1 cellular context compared by ENCODE assay signal in genomic region chr2:38720613-38721241, GRCh38.
TF ChIP-seq lines count a peak whose summit lies in the region.

No MANE protein-coding gene starts in this region.

TF ChIP-seq in GM12878, 131 proteins besides CTCF, POLR2A, EP300 and RAD21 (continued from another document):
- no peak for TF ChIP-seq FOXM1 (IDR thresholded peaks at IDR 0.05; ENCODE audit: low read depth, low read length)
- 0 out of 2 replicates have a peak, but pooled peaks have one; percentile 32 for TF ChIP-seq GATAD2B (conservative IDR thresholded peaks at IDR 0.05; ENCODE audit: low read depth)
- no peak for TF ChIP-seq JUNB (IDR thresholded peaks at IDR 0.05)
- no peak for TF ChIP-seq CEBPB (IDR thresholded peaks at IDR 0.05; ENCODE audit: borderline replicate concordance in 1 of 2, low read depth in 2 of 2, low read length in 2 of 2)
- TF ChIP-seq EZH2 (IDR thresholded peaks at IDR 0.05; ENCODE audit: borderline replicate concordance, control insufficient read depth, low read depth, low read length): no peak
- no peak for TF ChIP-seq SP1 (IDR thresholded peaks at IDR 0.05; ENCODE audit: low read depth, low read length)
- TF ChIP-seq SMAD5 (IDR thresholded peaks at IDR 0.05; ENCODE audit: low read depth): no peak
- TF ChIP-seq E4F1 (IDR thresholded peaks at IDR 0.05; ENCODE audit: borderline replicate concordance, partially characterized antibody): no peak
- TF ChIP-seq SIX5 (IDR thresholded peaks at IDR 0.05; ENCODE audit: low read depth, low read length, severe bottlenecking): no peak
- no peak for TF ChIP-seq MXI1 (IDR thresholded peaks at IDR 0.05; ENCODE audit: low read depth, low read length)
- no peak for TF ChIP-seq ZNF384 (IDR thresholded peaks at IDR 0.05; ENCODE audit: borderline replicate concordance, low read depth, low read length)
- TF ChIP-seq ZNF24 (IDR thresholded peaks at IDR 0.05): no peak
- TF ChIP-seq NBN (IDR thresholded peaks at IDR 0.05): peak; percentile 26; the same call in 1 of the 2 replicates
- no peak for TF ChIP-seq BCL3 (IDR thresholded peaks at IDR 0.05; ENCODE audit: borderline replicate concordance, insufficient read depth, low read depth, low read length, poor library complexity, severe bottlenecking)
- TF ChIP-seq SIN3A (IDR thresholded peaks at IDR 0.05; ENCODE audit: low read depth, low read length): no peak
